ENCODE assay signal across 16 cellular contexts in the genomic region with DNA sequence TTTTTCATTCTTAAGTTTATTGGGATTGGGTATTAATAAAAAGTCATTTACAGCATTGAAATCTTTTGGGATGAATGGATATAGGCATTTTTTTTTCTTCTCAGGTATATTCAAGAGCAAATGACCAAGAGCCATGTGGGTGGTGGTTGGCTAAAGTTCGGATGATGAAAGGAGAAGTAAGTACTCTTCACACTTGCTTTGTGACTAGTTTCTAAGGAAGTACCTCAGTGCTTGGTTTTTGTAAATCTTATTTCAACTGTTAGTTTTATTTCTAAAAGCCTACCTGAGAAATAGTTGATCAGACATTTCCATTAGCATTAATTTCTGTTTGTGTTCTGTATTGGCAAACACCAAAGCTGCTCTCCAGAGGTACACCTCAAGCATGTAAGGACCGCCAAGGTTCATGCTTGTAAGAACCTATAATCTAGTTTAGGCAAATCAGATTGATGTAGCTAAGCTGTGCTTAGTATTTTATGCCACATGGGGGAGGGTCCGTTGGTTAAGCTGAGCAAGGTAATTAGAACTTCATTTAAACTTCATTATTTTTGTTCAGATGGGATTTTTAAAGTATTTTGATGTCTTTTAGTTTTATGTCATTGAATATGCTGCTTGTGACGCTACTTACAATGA. TPM values are rescaled to one million over a fixed set of nuclear protein-coding genes. Genes with fewer than 3 reads are reported as not detected.
A peak's percentile ranks its signal among the peaks of the same experiment; 100 is the strongest.
DNase-seq lines count a peak whose midpoint lies in the region; ATAC-seq, FAIRE-seq and TF ChIP-seq lines count a peak whose summit lies in the region.
"Had no signal": no experiment of that assay in that cellular context is flagged by ENCODE, and none has a peak within 500 bp of the region (broad histone marks: within the 10 kb centered on the region; RNA-seq: fewer than 3 reads in every experiment).

No MANE protein-coding gene starts in this region.

- no peaks in the 10 kb centered on the region for H3K27me3 Mint-ChIP-seq in H9 (ENCODE audit: low read depth)
- H3K27me3 Mint-ChIP-seq: activated naive CD8-positive, alpha-beta T cell treated with anti-CD3 and anti-CD28 coated beads, Interleukin-2, amount 10 ng/mL, durations not matched to agents 7 days and 5 days; dendritic cell treated with granulocyte-macrophage colony-stimulating factor and Interleukin-4, amounts not matched to agents 40 ng/mL and 50 ng/mL, for 4 days had no signal

- no peaks in the 10 kb centered on the region for H3K9me3 ChIP-seq in H9 (ENCODE audit: control insufficient read depth, low read depth, low read length)
- H3K9me3 ChIP-seq: gastrocnemius medialis had no signal

- no peak overlapping the region for H4K5ac ChIP-seq in H9 (ENCODE audit: insufficient read length, low read depth, low read length)

- no peaks in the 10 kb centered on the region for H3K27me3 ChIP-seq in H9 (ENCODE audit: insufficient read depth, low read length)
- H3K27me3 ChIP-seq: gastrocnemius medialis had no signal

- peaks cover 42 to 76% (median 73%) of the 10 kb centered on the region in 3 experiments for H3K36me3 Mint-ChIP-seq in H9 (ENCODE audit: insufficient read depth in 1 of 3, low read depth in 3 of 3)

- no peak overlapping the region for H2BK12ac ChIP-seq in H9 (ENCODE audit: insufficient read length, low read depth, low read length)

- H3K23me2 ChIP-seq in H9 (ENCODE audit: insufficient read length, low read depth, low read length, poor library complexity, severe bottlenecking): no peaks in the 10 kb centered on the region

- H4K91ac ChIP-seq in H9 (ENCODE audit: insufficient read length, low read depth, low read length): no peak overlapping the region

- H4K8ac ChIP-seq in H9 (replicated peaks; ENCODE audit: insufficient read length, low read depth, low read length): no peak overlapping the region

- no peak overlapping the region for H3K27ac ChIP-seq in H9 (ENCODE audit: insufficient read length, low read depth, low read length)
- H3K27ac ChIP-seq: gastrocnemius medialis, parathyroid adenoma had no signal

- ATAC-seq in HG02938 (IDR thresholded peaks at IDR 0.05; ENCODE audit: unreplicated experiment): peak; percentile 86
- ATAC-seq: gastrocnemius medialis, left ventricle myocardium superior had no signal

- H2BK120ac ChIP-seq in H9 (ENCODE audit: low read depth, low read length, poor library complexity, severe bottlenecking): no peak overlapping the region

- no peaks in the 10 kb centered on the region for H4K20me1 ChIP-seq in H9 (ENCODE audit: control insufficient read depth, insufficient read depth, insufficient read length)

- no peak overlapping the region for H2AFZ ChIP-seq in H9 (ENCODE audit: low read length)
- H2AFZ ChIP-seq: parathyroid adenoma had no signal

- H3K79me1 ChIP-seq in H9 (ENCODE audit: insufficient read depth, low read depth, low read length, poor library complexity, severe bottlenecking): peaks cover 8% of the 10 kb centered on the region

- H3K18ac ChIP-seq in H9 (ENCODE audit: insufficient read length, low read depth, low read length): no peak overlapping the region

- H3K4me1 Mint-ChIP-seq in H9: no peaks in the 10 kb centered on the region

- WGBS in H9 (ENCODE audit: extremely low coverage, insufficient read length, low lambda C conversion rate): no CpG with 5 or more reads among the region's 4 CpGs

- no peak overlapping the region for H3K4me3 Mint-ChIP-seq in H9
- H3K4me3 Mint-ChIP-seq: activated naive CD8-positive, alpha-beta T cell treated with anti-CD3 and anti-CD28 coated beads, Interleukin-2, amount 10 ng/mL, durations not matched to agents 7 days and 5 days; dendritic cell treated with granulocyte-macrophage colony-stimulating factor and Interleukin-4, amounts not matched to agents 40 ng/mL and 50 ng/mL, for 4 days had no signal

- no peak overlapping the region for H2BK15ac ChIP-seq in H9 (ENCODE audit: low read depth, low read length)

- H3K4ac ChIP-seq in H9 (ENCODE audit: low read depth, low read length): no peak overlapping the region

- H2AK5ac ChIP-seq in H9 (ENCODE audit: insufficient read length, low read length): no peak overlapping the region

- H3K14ac ChIP-seq in H9 (ENCODE audit: insufficient read depth, low read length): no peak overlapping the region

- H3K9me3 Mint-ChIP-seq in H9: no peaks in the 10 kb centered on the region
- H3K9me3 Mint-ChIP-seq: activated naive CD8-positive, alpha-beta T cell treated with anti-CD3 and anti-CD28 coated beads, Interleukin-2, amount 10 ng/mL, durations not matched to agents 7 days and 5 days; dendritic cell treated with granulocyte-macrophage colony-stimulating factor and Interleukin-4, amounts not matched to agents 40 ng/mL and 50 ng/mL, for 4 days had no signal

- DNase-seq in D341Med (ENCODE audit: low spot score) (peak; percentile 42), GM19239 (ENCODE audit: insufficient read length, low spot score) (peak; percentile 2), NCI-H82 treated with DMSO at 0.1 percent for 48 hours (lab: John Stamatoyannopoulos, UW; ENCODE audit: unreplicated experiment) (peak; percentile 74), NCI-H2196 treated with DMSO at 0.1 percent for 48 hours (lab: John Stamatoyannopoulos, UW; ENCODE audit: unreplicated experiment) (no peak), H9 (no peak), HTR-8/SVneo (ENCODE audit: insufficient read length, low spot score) (no peak), T1000 (lab: John Stamatoyannopoulos, UW) (no peak)
- DNase-seq: activated CD4-positive, alpha-beta T cell treated with anti-CD3 and anti-CD28 coated beads, Interleukin-2, amount 50 U/mL, for 48 hours; activated naive CD8-positive, alpha-beta T cell treated with anti-CD3 and anti-CD28 coated beads, Interleukin-2, amount 10 ng/mL, durations not matched to agents 7 days and 5 days; gastrocnemius medialis; left ventricle myocardium superior; NCI-H2029 treated with DMSO at 0.1 percent for 48 hours; trophoblast cell had no signal

- TF ChIP-seq CTCF in H9 (conservative IDR thresholded peaks at IDR 0.05): no peak

- no peak overlapping the region for H3K4me2 ChIP-seq in H9 (ENCODE audit: insufficient read depth, insufficient read length, low read length)

- H3K9ac ChIP-seq in H9 (ENCODE audit: extremely low read depth, insufficient read length, low read length): no peak overlapping the region
- H3K9ac ChIP-seq: parathyroid adenoma had no signal

- no peak overlapping the region for H3T11ph ChIP-seq in H9 (ENCODE audit: low read length)

- FAIRE-seq in GM19239 (lab: Jason Lieb, UNC) (no peak), HTR-8/SVneo (lab: Jason Lieb, UNC) (no peak)

- H3K27ac Mint-ChIP-seq in H9: peak overlapping the region in 1 of 3 experiments; percentile 48; a peak in 1 of 7 replicates
- H3K27ac Mint-ChIP-seq: activated naive CD8-positive, alpha-beta T cell treated with anti-CD3 and anti-CD28 coated beads, Interleukin-2, amount 10 ng/mL, durations not matched to agents 7 days and 5 days; dendritic cell treated with granulocyte-macrophage colony-stimulating factor and Interleukin-4, amounts not matched to agents 40 ng/mL and 50 ng/mL, for 4 days had no signal

- H3K56ac ChIP-seq in H9 (ENCODE audit: insufficient read length, low read depth, low read length): no peak overlapping the region

- no peak overlapping the region for H2BK5ac ChIP-seq in H9 (ENCODE audit: insufficient read length, low read length)

- H3K4me1 ChIP-seq in H9 (ENCODE audit: insufficient read depth, low read length): no peaks in the 10 kb centered on the region
- H3K4me1 ChIP-seq: parathyroid adenoma had no signal

- no peak overlapping the region for H2BK20ac ChIP-seq in H9 (ENCODE audit: low read depth, low read length, poor library complexity, severe bottlenecking)

- peaks cover 5% of the 10 kb centered on the region; the same call in 1 of the 2 replicates for H3K79me2 ChIP-seq in H9 (ENCODE audit: insufficient read depth, low read length)

- H3K23ac ChIP-seq in H9 (ENCODE audit: insufficient read length, low read depth, low read length): no peak overlapping the region

RNA-seq across cellular contexts. Expression of a gene that starts 35.4 kb away (rescaled TPM):
- 240 and 242 TPM in 2 replicates for total RNA-seq in H9 (2021)

RNA-seq across cellular contexts. Expression of a gene that starts 41.7 kb away (rescaled TPM):
- total RNA-seq in H9 (2021): 79.9 and 82.0 TPM in 2 replicates

Comparison
In these comparisons a context has a peak if more than half of its experiments do, and no peak if none do; other contexts are left out.
1. DNase-seq: peak in D341Med (single experiment), GM19239 (single experiment) and NCI-H82 treated with DMSO at 0.1 percent for 48 hours (single experiment); none in NCI-H2196 treated with DMSO at 0.1 percent for 48 hours (single experiment), H9 (single experiment), HTR-8/SVneo (single experiment) and T1000 (single experiment).